ENCODE assay signal across 19 cellular contexts in genomic region chr12:109679716-109680520, GRCh38.
DNase-seq lines count a peak whose midpoint lies in the region; ATAC-seq lines count a peak whose summit lies in the region.
"Had no signal": no experiment of that assay in that cellular context is flagged by ENCODE, and none has a peak within 500 bp of the region (broad histone marks: within the 10 kb centered on the region; RNA-seq: fewer than 3 reads in every experiment).

No MANE protein-coding gene starts in this region.

- no peak overlapping the region for H3K27ac ChIP-seq in substantia nigra (ENCODE audit: low read depth, low read length, poor library complexity, severe bottlenecking)
- H3K27ac ChIP-seq: PC-9, psoas muscle had no signal

- DNase-seq in COLO668 (lab: John Stamatoyannopoulos, UW; ENCODE audit: unreplicated experiment) (peak; percentile 96), NCI-H146 (lab: John Stamatoyannopoulos, UW) (peak; percentile 98), NCI-H510A treated with DMSO at 0.1 percent for 48 hours (lab: John Stamatoyannopoulos, UW) (peak; percentile 91), SKM-1 treated with dmso at 0.1 percent for 144 hours (lab: John Stamatoyannopoulos, UW; ENCODE audit: unreplicated experiment) (no peak), substantia nigra (lab: John Stamatoyannopoulos, UW) (no peak)
- no peak for DNase-seq in activated CD4-positive, alpha-beta T cell treated with anti-CD3 and anti-CD28 coated beads for 4 hours
- DNase-seq: activated CD4-positive, alpha-beta memory T cell treated with anti-CD3 and anti-CD28 coated beads for 36 hours; activated naive CD8-positive, alpha-beta T cell treated with anti-CD3 and anti-CD28 coated beads, Interleukin-2, amount 10 ng/mL, durations not matched to agents 7 days and 5 days; activated T-cell treated with anti-CD3 and anti-CD28 coated beads, Interleukin-2, amount 50 U/mL, for 72 hours; GF-D8; HCEC 1CT; naive thymus-derived CD4-positive, alpha-beta T cell; NCI-H1048; PC-9; psoas muscle; stimulated activated CD4-positive, alpha-beta T cell treated with anti-CD3 and anti-CD28 coated beads, Interleukin-15, amount 100 ng/mL, for 24 hours had no signal

- ATAC-seq in HG03460 (IDR thresholded peaks at IDR 0.05; ENCODE audit: unreplicated experiment): no peak
- ATAC-seq: activated T-cell treated with anti-CD3 and anti-CD28 coated beads, Interleukin-2, amount 50 U/mL, for 72 hours; naive thymus-derived CD4-positive, alpha-beta T cell; psoas muscle; SK-N-SH treated with all-trans-retinoic acid at 6 μM for 48 hours had no signal

- H3K4me1 Mint-ChIP-seq in dendritic cell treated with granulocyte-macrophage colony-stimulating factor and Interleukin-4, amounts not matched to agents 40 ng/mL and 50 ng/mL, for 4 days (ENCODE audit: low read depth): peaks cover 34% of the 10 kb centered on the region
- H3K4me1 Mint-ChIP-seq: activated naive CD8-positive, alpha-beta T cell treated with anti-CD3 and anti-CD28 coated beads, Interleukin-2, amount 10 ng/mL, durations not matched to agents 7 days and 5 days; naive thymus-derived CD4-positive, alpha-beta T cell had no signal

- intact Hi-C loops in dendritic cell treated with granulocyte-macrophage colony-stimulating factor and Interleukin-4, amounts not matched to agents 40 ng/mL and 50 ng/mL, for 4 days (cut with micrococcal nuclease): no loop called here

- peak overlapping the region; percentile 20 for H3K27ac Mint-ChIP-seq in dendritic cell treated with granulocyte-macrophage colony-stimulating factor and Interleukin-4, amounts not matched to agents 40 ng/mL and 50 ng/mL, for 4 days
- H3K27ac Mint-ChIP-seq: activated CD4-positive, alpha-beta memory T cell treated with anti-CD3 and anti-CD28 coated beads for 36 hours; activated naive CD8-positive, alpha-beta T cell treated with anti-CD3 and anti-CD28 coated beads, Interleukin-2, amount 10 ng/mL, durations not matched to agents 7 days and 5 days; activated T-cell treated with anti-CD3 and anti-CD28 coated beads, Interleukin-2, amount 50 U/mL, for 72 hours; naive thymus-derived CD4-positive, alpha-beta T cell had no signal

- H3K9me3 Mint-ChIP-seq in dendritic cell treated with granulocyte-macrophage colony-stimulating factor and Interleukin-4, amounts not matched to agents 40 ng/mL and 50 ng/mL, for 4 days: no peaks in the 10 kb centered on the region
- H3K9me3 Mint-ChIP-seq: activated CD4-positive, alpha-beta memory T cell treated with anti-CD3 and anti-CD28 coated beads for 36 hours; activated naive CD8-positive, alpha-beta T cell treated with anti-CD3 and anti-CD28 coated beads, Interleukin-2, amount 10 ng/mL, durations not matched to agents 7 days and 5 days; activated T-cell treated with anti-CD3 and anti-CD28 coated beads, Interleukin-2, amount 50 U/mL, for 72 hours; naive thymus-derived CD4-positive, alpha-beta T cell had no signal

- no peaks in the 10 kb centered on the region for H3K36me3 Mint-ChIP-seq in dendritic cell treated with granulocyte-macrophage colony-stimulating factor and Interleukin-4, amounts not matched to agents 40 ng/mL and 50 ng/mL, for 4 days (ENCODE audit: low read depth)
- H3K36me3 Mint-ChIP-seq: activated CD4-positive, alpha-beta memory T cell treated with anti-CD3 and anti-CD28 coated beads for 36 hours; activated naive CD8-positive, alpha-beta T cell treated with anti-CD3 and anti-CD28 coated beads, Interleukin-2, amount 10 ng/mL, durations not matched to agents 7 days and 5 days; naive thymus-derived CD4-positive, alpha-beta T cell had no signal

- H3K27me3 Mint-ChIP-seq in dendritic cell treated with granulocyte-macrophage colony-stimulating factor and Interleukin-4, amounts not matched to agents 40 ng/mL and 50 ng/mL, for 4 days: peaks cover 14% of the 10 kb centered on the region

- H3K4me3 Mint-ChIP-seq in dendritic cell treated with granulocyte-macrophage colony-stimulating factor and Interleukin-4, amounts not matched to agents 40 ng/mL and 50 ng/mL, for 4 days: no peak overlapping the region
- H3K4me3 Mint-ChIP-seq: activated CD4-positive, alpha-beta memory T cell treated with anti-CD3 and anti-CD28 coated beads for 36 hours; activated naive CD8-positive, alpha-beta T cell treated with anti-CD3 and anti-CD28 coated beads, Interleukin-2, amount 10 ng/mL, durations not matched to agents 7 days and 5 days; activated T-cell treated with anti-CD3 and anti-CD28 coated beads, Interleukin-2, amount 50 U/mL, for 72 hours; naive thymus-derived CD4-positive, alpha-beta T cell had no signal

Comparison
In these comparisons a context has a peak if more than half of its experiments do, and no peak if none do; other contexts are left out.
1. DNase-seq: peak in COLO668 (single experiment), NCI-H146 (single experiment) and NCI-H510A treated with DMSO at 0.1 percent for 48 hours (single experiment); none in activated CD4-positive, alpha-beta T cell treated with anti-CD3 and anti-CD28 coated beads for 4 hours (0 of 2), SKM-1 treated with dmso at 0.1 percent for 144 hours (single experiment) and substantia nigra (0 of 49).